In the genomic region with DNA sequence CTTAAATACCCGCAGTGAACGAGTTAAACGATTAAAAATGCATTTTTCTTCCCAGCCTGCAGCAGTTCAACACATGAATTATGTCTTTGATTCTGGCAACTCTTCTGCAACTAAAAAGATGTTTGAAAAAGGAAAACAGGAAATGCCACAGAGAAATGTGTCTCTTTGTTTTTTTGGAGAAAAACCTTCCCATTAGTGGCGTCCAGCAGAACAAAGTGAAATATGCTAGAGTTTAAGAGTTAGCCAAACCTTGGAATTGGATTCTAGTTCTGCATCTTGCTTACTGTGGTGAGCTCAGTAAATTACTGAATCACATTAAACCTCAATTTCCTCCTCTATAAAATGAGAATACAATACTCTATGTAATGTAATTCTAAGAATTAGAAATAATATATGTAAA, we compare ENCODE assay signal across 19 cellular contexts.
"Had no signal": no experiment of that assay in that cellular context is flagged by ENCODE, and none has a peak within 500 bp of the region (broad histone marks: within the 10 kb centered on the region; RNA-seq: fewer than 3 reads in every experiment).

No MANE protein-coding gene starts in this region.

- H3K9me3 ChIP-seq: SJSA1 had no signal

- FAIRE-seq: RCC 7860 had no signal

- DNase-seq: KBM-7, MV-4-11, NCI-H1048, NCI-H1105, NCI-H1417 treated with DMSO at 0.1 percent for 48 hours, NCI-H146, NCI-H1694 treated with DMSO at 0.1 percent for 48 hours, NCI-H1930, NCI-H2081, NCI-H2107, NCI-H2227 treated with DMSO at 0.1 percent for 48 hours, NCI-H524, NCI-H748 treated with DMSO at 0.1 percent for 48 hours, Right ventricle myocardium superior, RPMI8226, SIG-M5 had no signal

- H3K4me3 ChIP-seq: SJSA1, SK-N-MC had no signal

- H3K27me3 ChIP-seq: SJSA1 had no signal

- H3K27ac ChIP-seq: SJSA1, SK-N-MC had no signal

- H3K36me3 ChIP-seq: SJSA1 had no signal
